2 cellular contexts compared by ENCODE assay signal in the genomic region with DNA sequence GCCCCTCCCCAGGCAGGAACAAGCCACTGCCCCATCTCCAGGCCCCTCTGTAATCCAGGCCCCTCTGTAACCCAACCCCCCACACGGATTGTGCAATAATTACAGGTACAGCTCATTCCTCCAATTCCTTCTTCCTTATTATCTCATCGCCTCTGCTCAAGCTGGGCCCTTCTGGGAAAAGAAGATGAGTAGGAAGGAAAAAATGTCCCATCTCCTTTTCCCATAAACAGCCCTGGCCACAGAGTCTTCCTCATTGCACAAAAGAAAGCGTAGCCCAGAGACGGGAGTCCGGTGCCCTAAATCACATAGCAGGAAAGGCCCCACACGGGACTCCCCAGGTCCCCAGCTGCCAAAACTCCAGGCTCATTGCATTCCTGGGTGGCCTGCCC.
TF ChIP-seq lines count a peak whose summit lies in the region.

No MANE protein-coding gene starts in this region.

TF ChIP-seq in Ishikawa, 13 proteins besides CTCF, POLR2A, EP300 and RAD21:
- TF ChIP-seq NFIC (IDR thresholded peaks at IDR 0.05) (no peak), CEBPB (IDR thresholded peaks at IDR 0.05) (peak; percentile 94)

TF ChIP-seq in HepG2, 621 proteins besides CTCF, POLR2A, EP300 and RAD21 (continues in another document):
- TF ChIP-seq ZNF501 (CRISPR knock-in tag; IDR thresholded peaks at IDR 0.05) (0 out of 2 replicates have a peak, but pooled peaks have one; percentile 3), MTF2 (CRISPR knock-in tag; IDR thresholded peaks at IDR 0.05; ENCODE audit: borderline replicate concordance) (no peak), ZNF768 (CRISPR knock-in tag; IDR thresholded peaks at IDR 0.05) (0 out of 2 replicates have a peak, but pooled peaks have one; percentile 74), PITX1 (CRISPR knock-in tag; IDR thresholded peaks at IDR 0.05) (peak; percentile 16; the same call in 1 of the 2 replicates), HMG20A (CRISPR knock-in tag; IDR thresholded peaks at IDR 0.05; ENCODE audit: borderline replicate concordance) (0 out of 2 replicates have a peak, but pooled peaks have one; percentile 41), ZNF570 (CRISPR knock-in tag; IDR thresholded peaks at IDR 0.05; ENCODE audit: borderline replicate concordance) (no peak), ZNF33A (CRISPR knock-in tag; IDR thresholded peaks at IDR 0.05; ENCODE audit: borderline replicate concordance) (no peak), NFYB (CRISPR knock-in tag; IDR thresholded peaks at IDR 0.05) (no peak), MTF1 (CRISPR knock-in tag; IDR thresholded peaks at IDR 0.05) (no peak), ZNF883 (CRISPR knock-in tag; IDR thresholded peaks at IDR 0.05; ENCODE audit: not compliant biosample characterization) (no peak), ELF3 (CRISPR knock-in tag; IDR thresholded peaks at IDR 0.05) (peak; percentile 61; the same call in 1 of the 2 replicates), ZBTB38 (CRISPR knock-in tag; IDR thresholded peaks at IDR 0.05) (no peak), FOXA3 (CRISPR knock-in tag; IDR thresholded peaks at IDR 0.05) (0 out of 2 replicates have a peak, but pooled peaks have one; percentile 4), ZNF672 (CRISPR knock-in tag; IDR thresholded peaks at IDR 0.05) (no peak), THAP11 (CRISPR knock-in tag; IDR thresholded peaks at IDR 0.05) (0 out of 2 replicates have a peak, but pooled peaks have one; percentile 16), ADNP (CRISPR knock-in tag; IDR thresholded peaks at IDR 0.05) (no peak), ZEB1 (IDR thresholded peaks at IDR 0.05; ENCODE audit: insufficient replicate concordance, low read depth) (peak; percentile 90), BHLHE40 (IDR thresholded peaks at IDR 0.05; ENCODE audit: low read length) (no peak), NR2C2 (CRISPR knock-in tag; IDR thresholded peaks at IDR 0.05; ENCODE audit: borderline replicate concordance) (0 out of 2 replicates have a peak, but pooled peaks have one; percentile 26), SAP130 (CRISPR knock-in tag; IDR thresholded peaks at IDR 0.05; ENCODE audit: low read depth) (0 out of 2 replicates have a peak, but pooled peaks have one; percentile 26), ZNF775 (CRISPR knock-in tag; IDR thresholded peaks at IDR 0.05; ENCODE audit: borderline replicate concordance) (no peak), ZNF619 (CRISPR knock-in tag; IDR thresholded peaks at IDR 0.05) (0 out of 2 replicates have a peak, but pooled peaks have one; percentile 51), ZNF567 (CRISPR knock-in tag; IDR thresholded peaks at IDR 0.05; ENCODE audit: borderline replicate concordance) (no peak), GATAD2A (CRISPR knock-in tag; IDR thresholded peaks at IDR 0.05) (0 out of 2 replicates have a peak, but pooled peaks have one; percentile 48), TRIM24 (CRISPR knock-in tag; IDR thresholded peaks at IDR 0.05) (no peak), MEIS2 (CRISPR knock-in tag; IDR thresholded peaks at IDR 0.05) (no peak), XRCC5 (optimal IDR thresholded peaks at IDR 0.05; ENCODE audit: low read length) (peak; percentile 26), SOX6 (IDR thresholded peaks at IDR 0.05) (no peak), SOX6 (CRISPR knock-in tag; IDR thresholded peaks at IDR 0.05) (0 out of 2 replicates have a peak, but pooled peaks have one; percentile 31), HOXA5 (CRISPR knock-in tag; IDR thresholded peaks at IDR 0.05) (no peak), FOSL2 (CRISPR knock-in tag; IDR thresholded peaks at IDR 0.05) (0 out of 2 replicates have a peak, but pooled peaks have one; percentile 30), U2AF2 (IDR thresholded peaks at IDR 0.05; ENCODE audit: low read depth, low read length) (no peak)
- TF ChIP-seq, protein P1, sequence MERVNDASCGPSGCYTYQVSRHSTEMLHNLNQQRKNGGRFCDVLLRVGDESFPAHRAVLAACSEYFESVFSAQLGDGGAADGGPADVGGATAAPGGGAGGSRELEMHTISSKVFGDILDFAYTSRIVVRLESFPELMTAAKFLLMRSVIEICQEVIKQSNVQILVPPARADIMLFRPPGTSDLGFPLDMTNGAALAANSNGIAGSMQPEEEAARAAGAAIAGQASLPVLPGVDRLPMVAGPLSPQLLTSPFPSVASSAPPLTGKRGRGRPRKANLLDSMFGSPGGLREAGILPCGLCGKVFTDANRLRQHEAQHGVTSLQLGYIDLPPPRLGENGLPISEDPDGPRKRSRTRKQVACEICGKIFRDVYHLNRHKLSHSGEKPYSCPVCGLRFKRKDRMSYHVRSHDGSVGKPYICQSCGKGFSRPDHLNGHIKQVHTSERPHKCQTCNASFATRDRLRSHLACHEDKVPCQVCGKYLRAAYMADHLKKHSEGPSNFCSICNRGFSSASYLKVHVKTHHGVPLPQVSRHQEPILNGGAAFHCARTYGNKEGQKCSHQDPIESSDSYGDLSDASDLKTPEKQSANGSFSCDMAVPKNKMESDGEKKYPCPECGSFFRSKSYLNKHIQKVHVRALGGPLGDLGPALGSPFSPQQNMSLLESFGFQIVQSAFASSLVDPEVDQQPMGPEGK (CRISPR knock-in tag; IDR thresholded peaks at IDR 0.05): peak; percentile 57; the same call in 1 of the 2 replicates
- TF ChIP-seq, protein P2, sequence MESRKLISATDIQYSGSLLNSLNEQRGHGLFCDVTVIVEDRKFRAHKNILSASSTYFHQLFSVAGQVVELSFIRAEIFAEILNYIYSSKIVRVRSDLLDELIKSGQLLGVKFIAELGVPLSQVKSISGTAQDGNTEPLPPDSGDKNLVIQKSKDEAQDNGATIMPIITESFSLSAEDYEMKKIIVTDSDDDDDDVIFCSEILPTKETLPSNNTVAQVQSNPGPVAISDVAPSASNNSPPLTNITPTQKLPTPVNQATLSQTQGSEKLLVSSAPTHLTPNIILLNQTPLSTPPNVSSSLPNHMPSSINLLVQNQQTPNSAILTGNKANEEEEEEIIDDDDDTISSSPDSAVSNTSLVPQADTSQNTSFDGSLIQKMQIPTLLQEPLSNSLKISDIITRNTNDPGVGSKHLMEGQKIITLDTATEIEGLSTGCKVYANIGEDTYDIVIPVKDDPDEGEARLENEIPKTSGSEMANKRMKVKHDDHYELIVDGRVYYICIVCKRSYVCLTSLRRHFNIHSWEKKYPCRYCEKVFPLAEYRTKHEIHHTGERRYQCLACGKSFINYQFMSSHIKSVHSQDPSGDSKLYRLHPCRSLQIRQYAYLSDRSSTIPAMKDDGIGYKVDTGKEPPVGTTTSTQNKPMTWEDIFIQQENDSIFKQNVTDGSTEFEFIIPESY (CRISPR knock-in tag; IDR thresholded peaks at IDR 0.05): no peak
- TF ChIP-seq, protein P3, sequence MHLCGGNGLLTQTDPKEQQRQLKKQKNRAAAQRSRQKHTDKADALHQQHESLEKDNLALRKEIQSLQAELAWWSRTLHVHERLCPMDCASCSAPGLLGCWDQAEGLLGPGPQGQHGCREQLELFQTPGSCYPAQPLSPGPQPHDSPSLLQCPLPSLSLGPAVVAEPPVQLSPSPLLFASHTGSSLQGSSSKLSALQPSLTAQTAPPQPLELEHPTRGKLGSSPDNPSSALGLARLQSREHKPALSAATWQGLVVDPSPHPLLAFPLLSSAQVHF (CRISPR knock-in tag; IDR thresholded peaks at IDR 0.05): no peak
- TF ChIP-seq, protein P4, sequence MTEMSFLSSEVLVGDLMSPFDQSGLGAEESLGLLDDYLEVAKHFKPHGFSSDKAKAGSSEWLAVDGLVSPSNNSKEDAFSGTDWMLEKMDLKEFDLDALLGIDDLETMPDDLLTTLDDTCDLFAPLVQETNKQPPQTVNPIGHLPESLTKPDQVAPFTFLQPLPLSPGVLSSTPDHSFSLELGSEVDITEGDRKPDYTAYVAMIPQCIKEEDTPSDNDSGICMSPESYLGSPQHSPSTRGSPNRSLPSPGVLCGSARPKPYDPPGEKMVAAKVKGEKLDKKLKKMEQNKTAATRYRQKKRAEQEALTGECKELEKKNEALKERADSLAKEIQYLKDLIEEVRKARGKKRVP (CRISPR knock-in tag; IDR thresholded peaks at IDR 0.05): 0 out of 4 replicates have a peak, but pooled peaks of 1 of the 2 experiments have one; percentile 32
- TF ChIP-seq, protein P5, sequence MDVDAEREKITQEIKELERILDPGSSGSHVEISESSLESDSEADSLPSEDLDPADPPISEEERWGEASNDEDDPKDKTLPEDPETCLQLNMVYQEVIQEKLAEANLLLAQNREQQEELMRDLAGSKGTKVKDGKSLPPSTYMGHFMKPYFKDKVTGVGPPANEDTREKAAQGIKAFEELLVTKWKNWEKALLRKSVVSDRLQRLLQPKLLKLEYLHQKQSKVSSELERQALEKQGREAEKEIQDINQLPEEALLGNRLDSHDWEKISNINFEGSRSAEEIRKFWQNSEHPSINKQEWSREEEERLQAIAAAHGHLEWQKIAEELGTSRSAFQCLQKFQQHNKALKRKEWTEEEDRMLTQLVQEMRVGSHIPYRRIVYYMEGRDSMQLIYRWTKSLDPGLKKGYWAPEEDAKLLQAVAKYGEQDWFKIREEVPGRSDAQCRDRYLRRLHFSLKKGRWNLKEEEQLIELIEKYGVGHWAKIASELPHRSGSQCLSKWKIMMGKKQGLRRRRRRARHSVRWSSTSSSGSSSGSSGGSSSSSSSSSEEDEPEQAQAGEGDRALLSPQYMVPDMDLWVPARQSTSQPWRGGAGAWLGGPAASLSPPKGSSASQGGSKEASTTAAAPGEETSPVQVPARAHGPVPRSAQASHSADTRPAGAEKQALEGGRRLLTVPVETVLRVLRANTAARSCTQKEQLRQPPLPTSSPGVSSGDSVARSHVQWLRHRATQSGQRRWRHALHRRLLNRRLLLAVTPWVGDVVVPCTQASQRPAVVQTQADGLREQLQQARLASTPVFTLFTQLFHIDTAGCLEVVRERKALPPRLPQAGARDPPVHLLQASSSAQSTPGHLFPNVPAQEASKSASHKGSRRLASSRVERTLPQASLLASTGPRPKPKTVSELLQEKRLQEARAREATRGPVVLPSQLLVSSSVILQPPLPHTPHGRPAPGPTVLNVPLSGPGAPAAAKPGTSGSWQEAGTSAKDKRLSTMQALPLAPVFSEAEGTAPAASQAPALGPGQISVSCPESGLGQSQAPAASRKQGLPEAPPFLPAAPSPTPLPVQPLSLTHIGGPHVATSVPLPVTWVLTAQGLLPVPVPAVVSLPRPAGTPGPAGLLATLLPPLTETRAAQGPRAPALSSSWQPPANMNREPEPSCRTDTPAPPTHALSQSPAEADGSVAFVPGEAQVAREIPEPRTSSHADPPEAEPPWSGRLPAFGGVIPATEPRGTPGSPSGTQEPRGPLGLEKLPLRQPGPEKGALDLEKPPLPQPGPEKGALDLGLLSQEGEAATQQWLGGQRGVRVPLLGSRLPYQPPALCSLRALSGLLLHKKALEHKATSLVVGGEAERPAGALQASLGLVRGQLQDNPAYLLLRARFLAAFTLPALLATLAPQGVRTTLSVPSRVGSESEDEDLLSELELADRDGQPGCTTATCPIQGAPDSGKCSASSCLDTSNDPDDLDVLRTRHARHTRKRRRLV (CRISPR knock-in tag; IDR thresholded peaks at IDR 0.05): no peak
- TF ChIP-seq, protein P6, sequence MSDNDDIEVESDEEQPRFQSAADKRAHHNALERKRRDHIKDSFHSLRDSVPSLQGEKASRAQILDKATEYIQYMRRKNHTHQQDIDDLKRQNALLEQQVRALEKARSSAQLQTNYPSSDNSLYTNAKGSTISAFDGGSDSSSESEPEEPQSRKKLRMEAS (IDR thresholded peaks at IDR 0.05): no peak
- TF ChIP-seq, protein P7, sequence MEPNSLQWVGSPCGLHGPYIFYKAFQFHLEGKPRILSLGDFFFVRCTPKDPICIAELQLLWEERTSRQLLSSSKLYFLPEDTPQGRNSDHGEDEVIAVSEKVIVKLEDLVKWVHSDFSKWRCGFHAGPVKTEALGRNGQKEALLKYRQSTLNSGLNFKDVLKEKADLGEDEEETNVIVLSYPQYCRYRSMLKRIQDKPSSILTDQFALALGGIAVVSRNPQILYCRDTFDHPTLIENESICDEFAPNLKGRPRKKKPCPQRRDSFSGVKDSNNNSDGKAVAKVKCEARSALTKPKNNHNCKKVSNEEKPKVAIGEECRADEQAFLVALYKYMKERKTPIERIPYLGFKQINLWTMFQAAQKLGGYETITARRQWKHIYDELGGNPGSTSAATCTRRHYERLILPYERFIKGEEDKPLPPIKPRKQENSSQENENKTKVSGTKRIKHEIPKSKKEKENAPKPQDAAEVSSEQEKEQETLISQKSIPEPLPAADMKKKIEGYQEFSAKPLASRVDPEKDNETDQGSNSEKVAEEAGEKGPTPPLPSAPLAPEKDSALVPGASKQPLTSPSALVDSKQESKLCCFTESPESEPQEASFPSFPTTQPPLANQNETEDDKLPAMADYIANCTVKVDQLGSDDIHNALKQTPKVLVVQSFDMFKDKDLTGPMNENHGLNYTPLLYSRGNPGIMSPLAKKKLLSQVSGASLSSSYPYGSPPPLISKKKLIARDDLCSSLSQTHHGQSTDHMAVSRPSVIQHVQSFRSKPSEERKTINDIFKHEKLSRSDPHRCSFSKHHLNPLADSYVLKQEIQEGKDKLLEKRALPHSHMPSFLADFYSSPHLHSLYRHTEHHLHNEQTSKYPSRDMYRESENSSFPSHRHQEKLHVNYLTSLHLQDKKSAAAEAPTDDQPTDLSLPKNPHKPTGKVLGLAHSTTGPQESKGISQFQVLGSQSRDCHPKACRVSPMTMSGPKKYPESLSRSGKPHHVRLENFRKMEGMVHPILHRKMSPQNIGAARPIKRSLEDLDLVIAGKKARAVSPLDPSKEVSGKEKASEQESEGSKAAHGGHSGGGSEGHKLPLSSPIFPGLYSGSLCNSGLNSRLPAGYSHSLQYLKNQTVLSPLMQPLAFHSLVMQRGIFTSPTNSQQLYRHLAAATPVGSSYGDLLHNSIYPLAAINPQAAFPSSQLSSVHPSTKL (CRISPR knock-in tag; IDR thresholded peaks at IDR 0.05): 0 out of 2 replicates have a peak, but pooled peaks have one; percentile 30
- TF ChIP-seq, protein P8, sequence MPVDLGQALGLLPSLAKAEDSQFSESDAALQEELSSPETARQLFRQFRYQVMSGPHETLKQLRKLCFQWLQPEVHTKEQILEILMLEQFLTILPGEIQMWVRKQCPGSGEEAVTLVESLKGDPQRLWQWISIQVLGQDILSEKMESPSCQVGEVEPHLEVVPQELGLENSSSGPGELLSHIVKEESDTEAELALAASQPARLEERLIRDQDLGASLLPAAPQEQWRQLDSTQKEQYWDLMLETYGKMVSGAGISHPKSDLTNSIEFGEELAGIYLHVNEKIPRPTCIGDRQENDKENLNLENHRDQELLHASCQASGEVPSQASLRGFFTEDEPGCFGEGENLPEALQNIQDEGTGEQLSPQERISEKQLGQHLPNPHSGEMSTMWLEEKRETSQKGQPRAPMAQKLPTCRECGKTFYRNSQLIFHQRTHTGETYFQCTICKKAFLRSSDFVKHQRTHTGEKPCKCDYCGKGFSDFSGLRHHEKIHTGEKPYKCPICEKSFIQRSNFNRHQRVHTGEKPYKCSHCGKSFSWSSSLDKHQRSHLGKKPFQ (CRISPR knock-in tag; IDR thresholded peaks at IDR 0.05; ENCODE audit: insufficient replicate concordance): no peak
